20 cellular contexts compared by ENCODE assay signal in genomic region chr21:27582946-27583270, GRCh38.
"Had no signal": no experiment of that assay in that cellular context is flagged by ENCODE, and none has a peak within 500 bp of the region (broad histone marks: within the 10 kb centered on the region; RNA-seq: fewer than 3 reads in every experiment).

No MANE protein-coding gene starts in this region.

- H3K36me3 ChIP-seq: colonic mucosa, sigmoid colon, upper lobe of right lung had no signal

- H3K4me2 ChIP-seq: hepatocyte had no signal

- H3K27me3 ChIP-seq: body of pancreas, colonic mucosa, hepatocyte, sigmoid colon, upper lobe of right lung had no signal

- DNase-seq: activated B cell treated with CpG ODN at 0.5 μM for 24 hours; activated CD4-positive, alpha-beta T cell treated with anti-CD3 and anti-CD28 coated beads, Interleukin-2, amount 10 ng/mL, durations not matched to agents 24 days and 14 days; activated CD8-positive, alpha-beta T cell treated with anti-CD3 and anti-CD28 coated beads for 36 hours; activated naive CD4-positive, alpha-beta T cell treated with Interleukin-2 at 50 U/mL for 16 hours; activated naive CD8-positive, alpha-beta T cell treated with anti-CD3 and anti-CD28 coated beads, Interleukin-2, amount 10 ng/mL, durations not matched to agents 7 days and 5 days; activated T-cell treated with anti-CD3 and anti-CD28 coated beads, Interleukin-2, amount 50 U/mL, for 24 hours; amygdala; body of pancreas; caudate nucleus; colonic mucosa; endodermal cell; nephron progenitor cell; nucleus accumbens; posterior cingulate gyrus; sigmoid colon; stimulated activated naive B cell treated with anti-CD40 and anti-IgM and Interleukin-4, amounts not matched to agents 10 μg/mL and 1 μg/mL and 100 μg/mL, for 72 hours; T-helper 9 cell; upper lobe of right lung had no signal

- H2AFZ ChIP-seq: hepatocyte had no signal

- H3K4me3 ChIP-seq: body of pancreas, colonic mucosa, hepatocyte, sigmoid colon, upper lobe of right lung had no signal

- ATAC-seq: activated CD8-positive, alpha-beta T cell treated with anti-CD3 and anti-CD28 coated beads for 36 hours; body of pancreas; left lobe of liver; stimulated activated naive B cell treated with anti-CD40 and anti-IgM and Interleukin-4, amounts not matched to agents 10 μg/mL and 1 μg/mL and 100 μg/mL, for 72 hours; upper lobe of right lung had no signal

- H3K9me3 ChIP-seq: body of pancreas, colonic mucosa, sigmoid colon, upper lobe of right lung had no signal

- H3K4me1 ChIP-seq: body of pancreas, colonic mucosa, sigmoid colon, upper lobe of right lung had no signal

- H3K27ac ChIP-seq: body of pancreas, colonic mucosa, hepatocyte, sigmoid colon, upper lobe of right lung had no signal
